Comparison of ENCODE assay signal across 9 cellular contexts in genomic region chr4:26858947-26859401, GRCh38. TPM values are rescaled to one million over a fixed set of nuclear protein-coding genes. Genes with fewer than 3 reads are reported as not detected.
DNase-seq lines count a peak whose midpoint lies in the region; FAIRE-seq and TF ChIP-seq lines count a peak whose summit lies in the region.
"Had no signal": no experiment of that assay in that cellular context is flagged by ENCODE, and none has a peak within 500 bp of the region (broad histone marks: within the 10 kb centered on the region; RNA-seq: fewer than 3 reads in every experiment).

No MANE protein-coding gene starts in this region.

- TF ChIP-seq CTCF in endothelial cell of umbilical vein (IDR thresholded peaks at IDR 0.05; ENCODE audit: extremely low read depth in 1 of 2, insufficient read depth in 1 of 2, low read depth in 1 of 2, low read length in 2 of 2): no peak

- H3K4me2 ChIP-seq in endothelial cell of umbilical vein (ENCODE audit: insufficient read depth, low read length) (peak overlapping the region; percentile 98), skeletal muscle satellite cell (ENCODE audit: low read length) (peak overlapping the region; percentile 99)

- no peak overlapping the region for H2AFZ ChIP-seq in endothelial cell of umbilical vein (ENCODE audit: low read depth, low read length)

- intact Hi-C loops in endothelial cell of umbilical vein (cut with micrococcal nuclease): no loop called here

- no peaks in the 10 kb centered on the region for H3K36me3 ChIP-seq in endothelial cell of umbilical vein (ENCODE audit: control insufficient read depth in 2 of 2, extremely low read depth in 1 of 2, insufficient read depth in 2 of 2, low read length in 2 of 2)
- H3K36me3 ChIP-seq in skeletal muscle satellite cell (ENCODE audit: insufficient read depth, low read length): no peaks in the 10 kb centered on the region

- no peaks in the 10 kb centered on the region for H3K9me1 ChIP-seq in endothelial cell of umbilical vein (replicated peaks; ENCODE audit: control insufficient read depth, extremely low read depth, insufficient read depth, low read length)

- no peak for FAIRE-seq in endothelial cell of umbilical vein (lab: Jason Lieb, UNC)

- POLR2A ChIA-PET in endothelial cell of umbilical vein (lab: Charles Lee): no interaction called here

- peaks cover 11% of the 10 kb centered on the region for H3K79me2 ChIP-seq in endothelial cell of umbilical vein (ENCODE audit: control insufficient read depth, insufficient read depth, low read length)

- H4K20me1 ChIP-seq in endothelial cell of umbilical vein (replicated peaks; ENCODE audit: control insufficient read depth, extremely low read depth, insufficient read depth, low read length): no peaks in the 10 kb centered on the region

- peak; percentile 40 for DNase-seq in NCI-H82 (lab: John Stamatoyannopoulos, UW)
- DNase-seq in NCI-H82 treated with DMSO at 0.1 percent for 48 hours (lab: John Stamatoyannopoulos, UW; ENCODE audit: unreplicated experiment): no peak
- peak; percentile 54 for DNase-seq in OCI-M1 (lab: John Stamatoyannopoulos, UW)
- DNase-seq in endothelial cell of umbilical vein (ENCODE audit: low read depth, low spot score): no peak
- DNase-seq in medulla oblongata (ENCODE audit: extremely low spot score): no peak
- DNase-seq in RPMI8226: no peak
- no peak for DNase-seq in NCI-H1694 (lab: John Stamatoyannopoulos, UW)
- DNase-seq: activated CD4-positive, alpha-beta T cell treated with anti-CD3 and anti-CD28 coated beads for 4 hours had no signal

- H3K4me1 ChIP-seq in endothelial cell of umbilical vein (ENCODE audit: control insufficient read depth, extremely low read depth, insufficient read depth, low read length) (peaks cover 36% of the 10 kb centered on the region), skeletal muscle satellite cell (ENCODE audit: control insufficient read depth, insufficient read depth, low read length) (peaks cover 28% of the 10 kb centered on the region)

- H3K4me3 ChIP-seq in endothelial cell of umbilical vein (replicated peaks in 1 of 3; ENCODE audit: insufficient read depth in 1 of 3, low read depth in 1 of 3, low read length in 3 of 3) (peak overlapping the region in 1 of 3 experiments; percentile 82), skeletal muscle satellite cell (ENCODE audit: low read length) (peak overlapping the region; percentile 97)

- CTCF ChIA-PET in endothelial cell of umbilical vein (lab: Charles Lee): no interaction called here

- no peak for TF ChIP-seq POLR2A in endothelial cell of umbilical vein (IDR thresholded peaks at IDR 0.05; ENCODE audit: low read depth, low read length)

- BruUV-seq in endothelial cell of umbilical vein (replicated peaks; lab: Mats Ljungman, UMichigan): no TSS peak

- H3K9me3 ChIP-seq in endothelial cell of umbilical vein (replicated peaks; ENCODE audit: control insufficient read depth, insufficient read depth, low read length): no peaks in the 10 kb centered on the region
- no peaks in the 10 kb centered on the region for H3K9me3 ChIP-seq in skeletal muscle satellite cell (replicated peaks; ENCODE audit: low read length)

- no peak overlapping the region for H3K27ac ChIP-seq in endothelial cell of umbilical vein (ENCODE audit: insufficient read depth, low read depth, low read length)

- dilution Hi-C loops in endothelial cell of umbilical vein (cut with MboI; ENCODE audit: extremely low pct_ligation_motif_present, low sequenced_read_pairs): no loop called here

- H3K9ac ChIP-seq in endothelial cell of umbilical vein (replicated peaks; ENCODE audit: extremely low read depth, insufficient read depth, low read length): no peak overlapping the region
- peak overlapping the region; percentile 78 for H3K9ac ChIP-seq in skeletal muscle satellite cell (ENCODE audit: low read depth, low read length)

- H3K27me3 ChIP-seq in endothelial cell of umbilical vein (ENCODE audit: control insufficient read depth in 2 of 2, insufficient read depth in 2 of 2, low read length in 2 of 2) (peaks cover 2 to 12% of the 10 kb centered on the region in 2 experiments), skeletal muscle satellite cell (ENCODE audit: control insufficient read depth, insufficient read depth, low read length) (no peaks in the 10 kb centered on the region)

TF ChIP-seq in endothelial cell of umbilical vein, 7 proteins besides CTCF, POLR2A, EP300 and RAD21:
- TF ChIP-seq MAX (IDR thresholded peaks at IDR 0.05; ENCODE audit: insufficient read depth, insufficient read length) (no peak), FOS (IDR thresholded peaks at IDR 0.05; ENCODE audit: borderline replicate concordance, insufficient read depth, low read length) (no peak), GATA2 (IDR thresholded peaks at IDR 0.05; ENCODE audit: insufficient read depth, insufficient read length, low read depth, low read length) (no peak), EZH2 (IDR thresholded peaks at IDR 0.05; ENCODE audit: borderline replicate concordance, low read depth, low read length, severe bottlenecking) (no peak), POLR2AphosphoS5 (IDR thresholded peaks at IDR 0.05; ENCODE audit: insufficient read depth, low read depth, low read length) (no peak)

RNA-seq across cellular contexts. Expression of gene STIM2, which starts 1.7 kb away (rescaled TPM):
- 21.2 and 23.6 TPM in 2 replicates for total RNA-seq in endothelial cell of umbilical vein
- polyA plus RNA-seq in endothelial cell of umbilical vein: 21.0 and 25.0 TPM in 2 replicates
- polyA plus RNA-seq in endothelial cell of umbilical vein (2011; cell fraction: cytosol; rRNA removed): 10.8 and 11.2 TPM in 2 replicates
- polyA plus RNA-seq in endothelial cell of umbilical vein (2011; cell fraction: nucleus; rRNA removed): 43.9 and 48.7 TPM in 2 replicates
- polyA plus RNA-seq in endothelial cell of umbilical vein (2012): 9.6 and 13.1 TPM in 2 replicates
- polyA minus RNA-seq in endothelial cell of umbilical vein: 20.1 and 20.2 TPM in 2 replicates
- 7.6 TPM for polyA minus RNA-seq in endothelial cell of umbilical vein (2011; cell fraction: cytosol; rRNA and poly(A)+ RNA removed)
- 34.5 and 40.2 TPM in 2 replicates for polyA minus RNA-seq in endothelial cell of umbilical vein (2011; cell fraction: nucleus; rRNA and poly(A)+ RNA removed)
- 12.7 and 15.7 TPM in 2 replicates for total RNA-seq in skeletal muscle satellite cell (2012; rRNA removed)

Comparison
In these comparisons a context has a peak if more than half of its experiments do, and no peak if none do; other contexts are left out.
1. DNase-seq: peak in NCI-H82 (single experiment) and OCI-M1 (single experiment); none in NCI-H82 treated with DMSO at 0.1 percent for 48 hours (single experiment), endothelial cell of umbilical vein (single experiment), medulla oblongata (single experiment), RPMI8226 (single experiment) and NCI-H1694 (single experiment).